Comparison of ENCODE assay signal across 10 cellular contexts in the genomic region with DNA sequence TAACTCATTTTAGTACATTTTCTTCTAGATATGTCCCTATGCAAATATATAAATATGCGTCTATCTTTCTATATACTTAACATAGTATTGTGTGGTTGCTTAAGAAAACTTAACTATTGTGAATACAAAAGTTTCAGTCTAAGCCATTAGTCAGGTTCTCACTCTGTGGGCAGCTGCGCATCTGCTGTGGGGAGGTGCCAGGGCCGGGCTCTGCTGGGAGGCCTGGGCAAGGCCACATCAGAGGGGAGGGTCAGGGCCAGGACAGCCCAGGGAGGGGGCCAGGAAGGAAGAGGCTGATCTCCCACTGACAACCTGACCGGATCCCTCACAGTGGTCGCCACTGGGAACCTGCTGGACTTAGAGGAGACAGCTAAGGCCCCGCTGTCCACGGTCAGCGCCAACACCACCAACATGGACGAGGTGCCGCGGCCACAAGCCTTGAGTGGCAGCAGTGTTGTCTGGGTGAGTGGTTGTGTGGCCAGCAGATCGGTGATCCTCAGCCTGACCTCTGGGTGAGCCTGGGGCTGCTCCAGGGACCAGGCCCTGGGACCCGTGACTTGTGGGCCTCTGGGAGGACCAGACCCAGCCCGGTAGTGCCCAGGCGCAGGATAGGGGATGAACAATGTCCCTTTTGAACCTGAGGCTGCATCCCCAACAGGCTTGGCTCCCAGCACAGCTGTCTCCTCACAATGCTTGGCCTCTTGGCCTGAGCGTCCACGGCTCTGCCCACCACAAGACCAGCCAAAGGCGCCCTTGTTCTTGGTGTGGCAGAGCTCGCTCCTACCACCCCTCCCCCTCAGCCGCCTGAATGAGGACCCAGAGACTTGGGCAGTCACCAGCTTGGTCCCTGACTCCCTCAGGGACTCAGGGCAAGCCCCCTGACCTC. TPM values are rescaled to one million over a fixed set of nuclear protein-coding genes. Genes with fewer than 3 reads are reported as not detected.
DNase-seq lines count a peak whose midpoint lies in the region; ATAC-seq, FAIRE-seq and TF ChIP-seq lines count a peak whose summit lies in the region.
"Had no signal": no experiment of that assay in that cellular context is flagged by ENCODE, and none has a peak within 500 bp of the region (broad histone marks: within the 10 kb centered on the region; RNA-seq: fewer than 3 reads in every experiment).

No MANE protein-coding gene starts in this region.

- H3K4me3 ChIP-seq in esophagus squamous epithelium (no peak overlapping the region), rectal smooth muscle tissue (ENCODE audit: low read length) (peak overlapping the region; percentile 17)

- H3K27me3 ChIP-seq in esophagus squamous epithelium (no peaks in the 10 kb centered on the region), rectal smooth muscle tissue (ENCODE audit: control insufficient read depth, insufficient read depth, low read length) (no peaks in the 10 kb centered on the region)

- H3K36me3 ChIP-seq in esophagus squamous epithelium (peaks cover 6 to 48% (median 12%) of the 10 kb centered on the region in 3 donors), rectal smooth muscle tissue (ENCODE audit: control insufficient read depth, insufficient read depth, low read length) (peaks cover 13% of the 10 kb centered on the region)

- POLR2A ChIA-PET in HEK293T (lab: Yijun Ruan, JAX) = no interaction called here

- H3K4me1 ChIP-seq in esophagus squamous epithelium (peaks cover 44 to 92% (median 61%) of the 10 kb centered on the region in 3 donors), rectal smooth muscle tissue (ENCODE audit: control insufficient read depth, insufficient read depth, low read length) (peaks cover 30% of the 10 kb centered on the region)

- intact Hi-C loops in esophagus squamous epithelium (cut with DNase I) (no loop called here), Right ventricle myocardium inferior (cut with DNase I) (no loop called here)

- DNase-seq in COLO829 (ENCODE audit: low spot score) (peak; percentile 91), esophagus squamous epithelium (lab: John Stamatoyannopoulos, UW) (no peak), GM19239 (ENCODE audit: insufficient read length, low spot score) (no peak), Right ventricle myocardium inferior (ENCODE audit: missing footprints) (no peak), HEK293T (ENCODE audit: extremely low spot score) (no peak)
- peak; percentile 45 to 58 for DNase-seq in activated CD4-positive, alpha-beta T cell treated with anti-CD3 and anti-CD28 coated beads, Interleukin-2, amount 50 U/mL, for 48 hours
- DNase-seq: activated effector memory CD4-positive, alpha-beta T cell treated with anti-CD3 and anti-CD28 coated beads, Interleukin-2, amount 50 U/mL, for 16 hours; NCI-H1417 treated with DMSO at 0.1 percent for 48 hours had no signal

- CTCF ChIA-PET in HEK293T (lab: Yijun Ruan, JAX) = no interaction called here

- H3K9me3 ChIP-seq in esophagus squamous epithelium = no peaks in the 10 kb centered on the region

- ATAC-seq in Right ventricle myocardium inferior (no peak), GM19035 (IDR thresholded peaks at IDR 0.05; ENCODE audit: unreplicated experiment) (no peak)

- no peak for TF ChIP-seq POLR2A in esophagus squamous epithelium (IDR thresholded peaks at IDR 0.05)

- peak overlapping the region in 3 of 4 donors; percentile 3 to 68 (median 39) for H3K27ac ChIP-seq in esophagus squamous epithelium
- H3K27ac ChIP-seq in rectal smooth muscle tissue (ENCODE audit: low read depth, low read length) = peak overlapping the region; percentile 27

- no peak for TF ChIP-seq CTCF in esophagus squamous epithelium (IDR thresholded peaks at IDR 0.05)

- FAIRE-seq in GM19239 (lab: Jason Lieb, UNC) = no peak

- WGBS in esophagus squamous epithelium, 2 donors = 85 to 86% methylated on average over 3 to 12 of the region's 20 CpGs

- H3K9ac ChIP-seq in rectal smooth muscle tissue (ENCODE audit: low read length) = no peak overlapping the region

TF ChIP-seq in HEK293T, 16 proteins besides CTCF, POLR2A, EP300 and RAD21:
- TF ChIP-seq ELF4 (IDR thresholded peaks at IDR 0.05) (no peak), NFRKB (IDR thresholded peaks at IDR 0.05) (no peak), HDGF (IDR thresholded peaks at IDR 0.05; ENCODE audit: borderline replicate concordance) (no peak), CTBP1 (IDR thresholded peaks at IDR 0.05; ENCODE audit: borderline replicate concordance) (no peak)
TF ChIP-seq in HEK293T: peak in this region for 0.

RNA-seq across cellular contexts. Expression of a gene that starts 20.2 kb away (rescaled TPM):
- total RNA-seq in esophagus squamous epithelium (10 to 100 TPM; 17.0 to 21.4 (median 19.5) TPM), Right ventricle myocardium inferior (12.3 TPM)

RNA-seq across cellular contexts. Expression of a gene that starts 53.0 kb away (rescaled TPM):
- total RNA-seq in esophagus squamous epithelium = 1 to 10 TPM in 3 of 4 donors, under 1 TPM in 1; 0.91 to 7.4 (median 3.8) TPM
- total RNA-seq in Right ventricle myocardium inferior = 19.5 TPM

Comparison
In these comparisons a context has a peak if more than half of its experiments do, and no peak if none do; other contexts are left out.
1. DNase-seq: peak in COLO829 (single experiment) and activated CD4-positive, alpha-beta T cell treated with anti-CD3 and anti-CD28 coated beads, Interleukin-2, amount 50 U/mL, for 48 hours (2 of 2); none in esophagus squamous epithelium (single experiment), GM19239 (single experiment), Right ventricle myocardium inferior (single experiment) and HEK293T (single experiment).